In genomic region chr10:117130862-117131389, GRCh38 we compare ENCODE assay signal across 15 cellular contexts. TPM values are rescaled to one million over a fixed set of nuclear protein-coding genes. Genes with fewer than 3 reads are reported as not detected.
DNase-seq lines count a peak whose midpoint lies in the region; ATAC-seq and TF ChIP-seq lines count a peak whose summit lies in the region.
"Had no signal": no experiment of that assay in that cellular context is flagged by ENCODE, and none has a peak within 500 bp of the region (broad histone marks: within the 10 kb centered on the region; RNA-seq: fewer than 3 reads in every experiment).

No MANE protein-coding gene starts in this region.

- H3K9me3 ChIP-seq in muscle layer of duodenum (ENCODE audit: control insufficient read depth in 1 of 2, low read length in 2 of 2) = peaks cover 0 to 2% of the 10 kb centered on the region in 2 donors
- H3K9me3 ChIP-seq: prostate gland had no signal

- DNase-seq in stimulated activated naive CD8-positive, alpha-beta T cell treated with anti-CD3 and anti-CD28 coated beads, Interleukin-15, Interleukin-2, amounts not matched to agents 100 U/mL and 50 U/mL, for 24 hours = no peak
- no peak for DNase-seq in central memory CD8-positive, alpha-beta T cell (ENCODE audit: low spot score in 2 of 2)
- DNase-seq in type B pancreatic cell (ENCODE audit: extremely low spot score, unreplicated experiment) = peak; percentile 37
- DNase-seq in activated CD4-positive, CD25-positive, alpha-beta regulatory T cell (lab: John Stamatoyannopoulos, UW) = no peak
- no peak for DNase-seq in OCI-M2 (lab: John Stamatoyannopoulos, UW; ENCODE audit: unreplicated experiment)
- DNase-seq: activated CD4-positive, alpha-beta T cell treated with anti-CD3 and anti-CD28 coated beads, Interleukin-2, amount 50 U/mL, for 4 hours; activated gamma-delta T cell treated with Interleukin-2 at 50 U/mL for 16 hours; erythroblast; KBM-7; NCI-H524 treated with DMSO at 0.1 percent for 48 hours had no signal

- TF ChIP-seq CTCF in type B pancreatic cell (conservative IDR thresholded peaks at IDR 0.05) = no peak

- no peaks in the 10 kb centered on the region for H3K36me3 ChIP-seq in muscle layer of duodenum (ENCODE audit: control insufficient read depth in 1 of 2, insufficient read depth in 2 of 2, low read length in 2 of 2)
- H3K36me3 ChIP-seq: prostate gland had no signal

- H3K4me1 ChIP-seq in muscle layer of duodenum (ENCODE audit: control insufficient read depth in 1 of 2, insufficient read depth in 2 of 2, low read length in 2 of 2) = peaks cover 5 to 36% of the 10 kb centered on the region in 2 donors
- H3K4me1 ChIP-seq: prostate gland had no signal

- H3K4me1 Mint-ChIP-seq in stimulated activated naive CD8-positive, alpha-beta T cell treated with anti-CD3 and anti-CD28 coated beads, Interleukin-15, Interleukin-2, amounts not matched to agents 100 ng/mL and 50 ng/mL, for 24 hours (ENCODE audit: low read depth) = peaks cover 28% of the 10 kb centered on the region
- peaks cover 26% of the 10 kb centered on the region for H3K4me1 Mint-ChIP-seq in central memory CD8-positive, alpha-beta T cell
- H3K4me1 Mint-ChIP-seq in type B pancreatic cell (ENCODE audit: unreplicated experiment) = peaks cover 14% of the 10 kb centered on the region

- peak overlapping the region; percentile 45 to 51 for H3K4me3 ChIP-seq in muscle layer of duodenum (ENCODE audit: low read depth in 1 of 2, low read length in 2 of 2)
- H3K4me3 ChIP-seq: prostate gland had no signal

- peak overlapping the region; percentile 24 for H3K4me3 Mint-ChIP-seq in stimulated activated naive CD8-positive, alpha-beta T cell treated with anti-CD3 and anti-CD28 coated beads, Interleukin-15, Interleukin-2, amounts not matched to agents 100 ng/mL and 50 ng/mL, for 24 hours
- H3K4me3 Mint-ChIP-seq in central memory CD8-positive, alpha-beta T cell = peak overlapping the region; percentile 1
- peak overlapping the region; percentile 74 for H3K4me3 Mint-ChIP-seq in type B pancreatic cell
- H3K4me3 Mint-ChIP-seq: mesothelial cell of epicardium had no signal

- peaks cover 58% of the 10 kb centered on the region for H3K27me3 ChIP-seq in muscle layer of duodenum (ENCODE audit: low read depth, low read length)

- ATAC-seq in stimulated activated naive CD8-positive, alpha-beta T cell treated with anti-CD3 and anti-CD28 coated beads, Interleukin-15, Interleukin-2, amounts not matched to agents 100 U/mL and 50 U/mL, for 24 hours = no peak
- no peak for ATAC-seq in central memory CD8-positive, alpha-beta T cell (replicated peaks; ENCODE audit: extremely low read depth, poor library complexity, severe bottlenecking)
- ATAC-seq in HG03439 (IDR thresholded peaks at IDR 0.05; ENCODE audit: unreplicated experiment) = no peak

- H3K27ac ChIP-seq in muscle layer of duodenum (ENCODE audit: low read length) = no peak overlapping the region
- H3K27ac ChIP-seq: prostate gland had no signal

- H3K27me3 Mint-ChIP-seq in stimulated activated naive CD8-positive, alpha-beta T cell treated with anti-CD3 and anti-CD28 coated beads, Interleukin-15, Interleukin-2, amounts not matched to agents 100 ng/mL and 50 ng/mL, for 24 hours = peaks cover 76% of the 10 kb centered on the region
- peaks cover 92% of the 10 kb centered on the region for H3K27me3 Mint-ChIP-seq in central memory CD8-positive, alpha-beta T cell
- peaks cover 90% of the 10 kb centered on the region for H3K27me3 Mint-ChIP-seq in type B pancreatic cell

- H3K36me3 Mint-ChIP-seq in stimulated activated naive CD8-positive, alpha-beta T cell treated with anti-CD3 and anti-CD28 coated beads, Interleukin-15, Interleukin-2, amounts not matched to agents 100 ng/mL and 50 ng/mL, for 24 hours (ENCODE audit: low read depth) = no peaks in the 10 kb centered on the region
- H3K36me3 Mint-ChIP-seq in central memory CD8-positive, alpha-beta T cell (ENCODE audit: insufficient read depth) = no peaks in the 10 kb centered on the region
- peaks cover 3% of the 10 kb centered on the region for H3K36me3 Mint-ChIP-seq in type B pancreatic cell
- H3K36me3 Mint-ChIP-seq: mesothelial cell of epicardium had no signal

- H3K9me3 Mint-ChIP-seq in stimulated activated naive CD8-positive, alpha-beta T cell treated with anti-CD3 and anti-CD28 coated beads, Interleukin-15, Interleukin-2, amounts not matched to agents 100 ng/mL and 50 ng/mL, for 24 hours = no peaks in the 10 kb centered on the region
- H3K9me3 Mint-ChIP-seq in central memory CD8-positive, alpha-beta T cell = no peaks in the 10 kb centered on the region
- no peaks in the 10 kb centered on the region for H3K9me3 Mint-ChIP-seq in type B pancreatic cell
- H3K9me3 Mint-ChIP-seq: mesothelial cell of epicardium had no signal

- H3K27ac Mint-ChIP-seq in stimulated activated naive CD8-positive, alpha-beta T cell treated with anti-CD3 and anti-CD28 coated beads, Interleukin-15, Interleukin-2, amounts not matched to agents 100 ng/mL and 50 ng/mL, for 24 hours = peak overlapping the region; percentile 17
- no peak overlapping the region for H3K27ac Mint-ChIP-seq in central memory CD8-positive, alpha-beta T cell (ENCODE audit: low read depth)
- H3K27ac Mint-ChIP-seq in type B pancreatic cell = no peak overlapping the region
- H3K27ac Mint-ChIP-seq: mesothelial cell of epicardium had no signal

RNA-seq across cellular contexts. Expression of gene VAX1, which starts 7.1 kb away (rescaled TPM):
- 0.58 TPM in 1 of 2 replicates, not detected in the other for total RNA-seq in type B pancreatic cell (ENCODE audit: low replicate concordance)
- total RNA-seq: mesothelial cell of epicardium, prostate gland had no signal

Comparison
In these comparisons a context has a peak if more than half of its experiments do, and no peak if none do; other contexts are left out.
1. H3K4me3 Mint-ChIP-seq: peak in every context shown above with its lines; median percentile 74 in type B pancreatic cell; 24 in stimulated activated naive CD8-positive, alpha-beta T cell treated with anti-CD3 and anti-CD28 coated beads, Interleukin-15, Interleukin-2, amounts not matched to agents 100 ng/mL and 50 ng/mL, for 24 hours; 1 in central memory CD8-positive, alpha-beta T cell.